Comparison of ENCODE assay signal across 19 cellular contexts in the genomic region with DNA sequence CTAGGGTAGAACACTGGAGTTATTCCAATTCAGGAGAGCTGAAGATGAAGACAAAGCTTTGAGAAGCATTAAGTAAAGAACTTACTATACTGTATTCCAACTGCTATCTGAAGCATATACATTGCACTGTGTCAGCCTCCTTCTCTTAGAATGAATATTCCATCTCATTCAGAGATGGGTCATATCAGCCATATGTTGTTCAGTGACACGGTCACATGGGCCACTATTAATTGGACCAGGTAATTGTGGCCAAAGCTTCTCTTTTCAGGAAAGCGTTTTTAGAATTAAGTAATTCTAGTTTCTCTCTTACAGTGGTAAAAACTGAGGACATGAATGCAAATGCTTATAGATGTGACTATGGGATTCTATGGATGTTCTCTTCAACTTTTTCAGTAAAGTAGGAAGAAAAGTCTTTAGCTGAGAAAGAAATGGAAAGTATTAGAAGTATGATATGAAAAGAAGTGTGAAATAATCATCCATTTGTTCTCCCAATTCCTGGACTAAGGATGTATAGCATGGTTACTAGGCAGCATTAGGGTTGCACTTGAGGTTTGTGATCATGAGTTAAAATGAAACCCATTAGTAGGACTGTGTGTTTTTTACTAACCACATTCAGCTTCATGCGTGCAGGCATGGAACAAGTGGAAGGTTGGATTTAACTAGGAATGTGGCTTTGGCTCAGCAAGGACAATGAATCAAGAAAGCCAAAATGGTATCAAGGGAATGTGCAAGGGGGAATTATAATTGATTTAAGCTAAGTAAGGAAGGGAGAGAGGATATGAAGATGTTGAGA. TPM values are rescaled to one million over a fixed set of nuclear protein-coding genes. Genes with fewer than 3 reads are reported as not detected.
A peak's percentile ranks its signal among the peaks of the same experiment; 100 is the strongest.
DNase-seq lines count a peak whose midpoint lies in the region; ATAC-seq, FAIRE-seq and TF ChIP-seq lines count a peak whose summit lies in the region.
"Had no signal": no experiment of that assay in that cellular context is flagged by ENCODE, and none has a peak within 500 bp of the region (broad histone marks: within the 10 kb centered on the region; RNA-seq: fewer than 3 reads in every experiment).

No MANE protein-coding gene starts in this region.

- H3K56ac ChIP-seq in H1 (replicated peaks; ENCODE audit: insufficient read length, low read depth, low read length): no peak overlapping the region

- H2BK5ac ChIP-seq in H1 (ENCODE audit: low read depth, low read length): no peak overlapping the region

- H3K79me1 ChIP-seq in H1 (ENCODE audit: low read depth, low read length): no peaks in the 10 kb centered on the region

- DNase-seq in H1 (ENCODE audit: low read depth in 1 of 2, low spot score in 2 of 2): no peak
- no peak for DNase-seq in NCI-H146 treated with DMSO at 0.1 percent for 48 hours (lab: John Stamatoyannopoulos, UW; ENCODE audit: unreplicated experiment)
- no peak for DNase-seq in H7
- DNase-seq in NCI-H1417 (lab: John Stamatoyannopoulos, UW): no peak
- DNase-seq: activated CD4-positive, alpha-beta T cell treated with anti-CD3 and anti-CD28 coated beads for 1 hour; BE2C; caudate nucleus; NCI-H1694; NCI-H748 treated with DMSO at 0.1 percent for 48 hours; stimulated activated naive CD4-positive, alpha-beta T cell treated with Interleukin-2 at 50 U/mL for 16 hours had no signal

- H3K9ac ChIP-seq in H1 (replicated peaks in 1 of 4; ENCODE audit: extremely low read depth in 1 of 4, low read depth in 3 of 4, low read length in 3 of 4): no peak overlapping the region
- H3K9ac ChIP-seq: KMS-11 had no signal

- H3K4ac ChIP-seq in H1 (replicated peaks; ENCODE audit: insufficient read length, low read depth, low read length): no peak overlapping the region

- H3K4me1 ChIP-seq in H1 (replicated peaks in 1 of 4; ENCODE audit: control insufficient read depth in 3 of 4, insufficient read depth in 4 of 4, low read length in 3 of 4): peaks cover 0 to 11% (median 5%) of the 10 kb centered on the region in 4 experiments; a peak in 3 of 7 replicates
- H3K4me1 ChIP-seq: BE2C, vagina had no signal

- no peak overlapping the region for H4K5ac ChIP-seq in H1 (ENCODE audit: insufficient read length, low read depth, low read length)

- no peak for TF ChIP-seq CTCF in H1 (IDR thresholded peaks at IDR 0.05; ENCODE audit: control extremely low read depth in 1 of 3, insufficient read depth in 1 of 3, low read depth in 1 of 3, low read length in 3 of 3)

- H2AFZ ChIP-seq in H1 (ENCODE audit: low read length): no peak overlapping the region

- H2BK20ac ChIP-seq in H1 (ENCODE audit: low read length): no peak overlapping the region

- no peak overlapping the region for H4K91ac ChIP-seq in H1 (replicated peaks; ENCODE audit: insufficient read length, low read length)

- CTCF ChIA-PET in H1 (lab: Charles Lee; ENCODE audit: partially characterized antibody): interaction anchor here (0.6 to 1.0 kb wide), 2 partner anchors 79 to 103 kb away, joined by 3 read pairs; no protein-coding TSS in a partner anchor

- no peaks in the 10 kb centered on the region for H3K4me1 Mint-ChIP-seq in activated T-helper 17 cell treated with anti-CD3 and anti-CD28 coated beads, Interleukin-2, amount 50 U/mL, for 72 hours
- H3K4me1 Mint-ChIP-seq: memory B cell had no signal

- H3K79me2 ChIP-seq in H1 (ENCODE audit: control insufficient read depth in 1 of 2, insufficient read depth in 2 of 2, low read length in 2 of 2): no peaks in the 10 kb centered on the region

- H3K4me2 ChIP-seq in H1 (ENCODE audit: insufficient read depth in 1 of 2, low read depth in 2 of 2, low read length in 2 of 2): no peak overlapping the region
- H3K4me2 ChIP-seq: KMS-11 had no signal

- no peaks in the 10 kb centered on the region for H4K20me1 ChIP-seq in H1 (replicated peaks in 1 of 2; ENCODE audit: control insufficient read depth in 1 of 2, insufficient read depth in 2 of 2, low read length in 2 of 2)

- H3K18ac ChIP-seq in H1 (ENCODE audit: extremely low read depth, low read length): no peak overlapping the region

- FAIRE-seq in H1 (lab: Jason Lieb, UNC): peak; percentile 39

- no peak for TF ChIP-seq POLR2A in H1 (IDR thresholded peaks at IDR 0.05; ENCODE audit: control extremely low read depth in 1 of 2, low read depth in 2 of 2, low read length in 2 of 2)

- H3K27me3 Mint-ChIP-seq in activated T-helper 17 cell treated with anti-CD3 and anti-CD28 coated beads, Interleukin-2, amount 50 U/mL, for 72 hours: peaks cover 41% of the 10 kb centered on the region

- peaks cover 28 to 29% of the 10 kb centered on the region in 2 experiments for H3K9me3 ChIP-seq in H1 (ENCODE audit: insufficient read depth in 2 of 2, low read depth in 1 of 2, low read length in 1 of 2)
- H3K9me3 ChIP-seq: BE2C, vagina had no signal

- 88% methylated on average over 3 of the region's 3 CpGs; no CpG with 5 or more reads in 1 of the 2 experiments for WGBS in H1 (ENCODE audit: extremely low coverage in 1 of 2, insufficient coverage in 1 of 2, insufficient read length in 1 of 2, insufficient replicate concordance in 2 of 2, low coverage in 1 of 2, low lambda C conversion rate in 2 of 2, missing lambda C conversion rate in 1 of 2), 2 experiments

- H3K23ac ChIP-seq in H1 (ENCODE audit: insufficient read length): no peak overlapping the region

- no peaks in the 10 kb centered on the region for H3K36me3 Mint-ChIP-seq in activated T-helper 17 cell treated with anti-CD3 and anti-CD28 coated beads, Interleukin-2, amount 50 U/mL, for 72 hours (ENCODE audit: low read depth)
- H3K36me3 Mint-ChIP-seq: activated naive CD8-positive, alpha-beta T cell; memory B cell had no signal

- H2BK120ac ChIP-seq in H1 (replicated peaks; ENCODE audit: low read depth, low read length): no peak overlapping the region

- TF ChIP-seq RAD21 in H1 (IDR thresholded peaks at IDR 0.05 in 1 of 2, conservative IDR thresholded peaks at IDR 0.05 in 1 of 2; ENCODE audit: low read depth in 2 of 2, low read length in 2 of 2): no peak

- no peak overlapping the region for H3K27ac Mint-ChIP-seq in activated T-helper 17 cell treated with anti-CD3 and anti-CD28 coated beads, Interleukin-2, amount 50 U/mL, for 72 hours
- H3K27ac Mint-ChIP-seq: activated naive CD8-positive, alpha-beta T cell; memory B cell had no signal

- TF ChIP-seq EP300 in H1 (IDR thresholded peaks at IDR 0.05; ENCODE audit: borderline replicate concordance in 1 of 2, low read depth in 2 of 2, low read length in 2 of 2): no peak

- H3K4me3 ChIP-seq in H1 (ENCODE audit: extremely low read depth in 1 of 4, insufficient read depth in 2 of 4, low read depth in 3 of 4, low read length in 4 of 4) (no peak overlapping the region), H7 (ENCODE audit: insufficient read depth, low read depth, low read length) (no peak overlapping the region)
- H3K4me3 ChIP-seq: vagina had no signal

- no peak overlapping the region for H2BK15ac ChIP-seq in H1 (ENCODE audit: low read length)

- H3K23me2 ChIP-seq in H1 (ENCODE audit: low read depth, low read length): no peaks in the 10 kb centered on the region

- no peak overlapping the region for H2BK12ac ChIP-seq in H1 (ENCODE audit: low read depth, low read length)

- H3K4me3 Mint-ChIP-seq in activated T-helper 17 cell treated with anti-CD3 and anti-CD28 coated beads, Interleukin-2, amount 50 U/mL, for 72 hours: no peak overlapping the region
- H3K4me3 Mint-ChIP-seq: activated naive CD8-positive, alpha-beta T cell; memory B cell had no signal

- no peak overlapping the region for H4K8ac ChIP-seq in H1 (ENCODE audit: extremely low read depth, insufficient read depth, low read length)

- no peak overlapping the region for H3K14ac ChIP-seq in H1 (ENCODE audit: insufficient read length)

- POLR2A ChIA-PET in H1 (lab: Charles Lee; ENCODE audit: partially characterized antibody): no interaction called here

- no peak overlapping the region for H2AK5ac ChIP-seq in H1 (ENCODE audit: low read depth, low read length)

- no peak overlapping the region for H3K27ac ChIP-seq in H1 (ENCODE audit: low read depth, low read length)
- H3K27ac ChIP-seq: KMS-11, RWPE1, vagina had no signal

- H3K9me3 Mint-ChIP-seq in activated T-helper 17 cell treated with anti-CD3 and anti-CD28 coated beads, Interleukin-2, amount 50 U/mL, for 72 hours: peaks cover 8% of the 10 kb centered on the region

- H3K27me3 ChIP-seq in H1 (replicated peaks in 1 of 4; ENCODE audit: control insufficient read depth in 3 of 4, extremely low read depth in 1 of 4, insufficient read depth in 3 of 4, low read length in 3 of 4) (no peaks in the 10 kb centered on the region), H7 (ENCODE audit: control insufficient read depth, insufficient read depth, low read length) (no peaks in the 10 kb centered on the region)
- H3K27me3 ChIP-seq: vagina had no signal

- ATAC-seq in GM18873 (IDR thresholded peaks at IDR 0.05; ENCODE audit: low FRiP score, unreplicated experiment) (peak; percentile 88), GM21619 (IDR thresholded peaks at IDR 0.05; ENCODE audit: unreplicated experiment) (peak; percentile 86), HG03066 (IDR thresholded peaks at IDR 0.05; ENCODE audit: low read depth, unreplicated experiment) (peak; percentile 87)
- no peak for ATAC-seq in activated T-helper 17 cell treated with anti-CD3 and anti-CD28 coated beads, Interleukin-2, amount 50 U/mL, for 72 hours (replicated peaks)

- H3K36me3 ChIP-seq in H1 (ENCODE audit: control insufficient read depth in 2 of 4, insufficient read depth in 4 of 4, low read length in 3 of 4): peaks cover 0 to 5% (median 0%) of the 10 kb centered on the region in 4 experiments; a peak in 2 of 8 replicates
- no peaks in the 10 kb centered on the region for H3K36me3 ChIP-seq in H7 (replicated peaks; ENCODE audit: control insufficient read depth, insufficient read depth, low read length)
- H3K36me3 ChIP-seq: BE2C, vagina had no signal

TF ChIP-seq in H1, 55 proteins besides CTCF, POLR2A, EP300 and RAD21 (continues in another document):
- TF ChIP-seq CHD2 (IDR thresholded peaks at IDR 0.05; ENCODE audit: low read length) (no peak), TBP (IDR thresholded peaks at IDR 0.05; ENCODE audit: low read depth, low read length) (no peak), YY1 (IDR thresholded peaks at IDR 0.05; ENCODE audit: low read depth, low read length) (no peak)

RNA-seq across cellular contexts. Expression of gene CETN3, which starts 40.9 kb away (rescaled TPM):
- 38.4 and 43.8 TPM in 2 replicates for total RNA-seq in H1 (2021; fragmentation: NEBNext Ultra II Directional; extraction: Animal tissue kit (Norgen Biotek cat#: 25700))
- polyA plus RNA-seq in H1 (2011; rRNA removed): 2.8 and 4.8 TPM in 2 replicates
- 22.0 TPM for polyA plus RNA-seq in H1 (2011; cell fraction: cytosol; rRNA removed)
- 0.96 TPM for polyA plus RNA-seq in H1 (2011; cell fraction: nucleus; rRNA removed)
- polyA plus RNA-seq in H1 (2012, experiment 1 of 2): 20.8 to 48.4 TPM (median 22.5 TPM) in 4 replicates
- 13.2 TPM for polyA plus RNA-seq in H1 (2012, experiment 2 of 2)
- 22.6 TPM for polyA plus RNA-seq in H1 (2013, experiment 1 of 2)
- 22.4 TPM for polyA plus RNA-seq in H1 (2013, experiment 2 of 2)
- 1.1 and 1.2 TPM in 2 replicates for polyA minus RNA-seq in H1 (2011; rRNA and poly(A)+ RNA removed)
- polyA minus RNA-seq in H1 (2011; cell fraction: cytosol; rRNA and poly(A)+ RNA removed): 7.6 TPM
- polyA minus RNA-seq in H1 (2011; cell fraction: nucleus; rRNA and poly(A)+ RNA removed): 4.6 TPM
- total RNA-seq in H7 (2014; rRNA removed; shearing (Covaris generic)): 20.2 and 43.7 TPM in 2 replicates
- total RNA-seq in activated T-helper 17 cell treated with anti-CD3 and anti-CD28 coated beads, Interleukin-2, amount 50 U/mL, for 72 hours: 10 to 100 TPM; 31.3 to 32.5 TPM
